2 cellular contexts compared by ENCODE assay signal in genomic region chr1:26327956-26328362, GRCh38.
A peak's percentile ranks its signal among the peaks of the same experiment; 100 is the strongest.
TF ChIP-seq lines count a peak whose summit lies in the region.

No MANE protein-coding gene starts in this region.

TF ChIP-seq in HEK293, 187 proteins besides CTCF, POLR2A, EP300 and RAD21 (continues in another document):
- no peak for TF ChIP-seq ZNF341 (tag by site-specific recombination; IDR thresholded peaks at IDR 0.05; ENCODE audit: low read depth)
- no peak for TF ChIP-seq ZNF529 (tag by site-specific recombination; IDR thresholded peaks at IDR 0.05; ENCODE audit: insufficient replicate concordance)
- no peak for TF ChIP-seq FEZF1 (tag by site-specific recombination; IDR thresholded peaks at IDR 0.05)
- TF ChIP-seq ZNF292 (tag by site-specific recombination; IDR thresholded peaks at IDR 0.05; ENCODE audit: borderline replicate concordance, low read depth): no peak
- TF ChIP-seq ZNF324 (tag by site-specific recombination; IDR thresholded peaks at IDR 0.05): peak; percentile 45; the same call in 1 of the 2 replicates
- peak; percentile 22; the same call in 1 of the 2 replicates for TF ChIP-seq PATZ1 (tag by site-specific recombination; IDR thresholded peaks at IDR 0.05)
- TF ChIP-seq ZNF692 (tag by site-specific recombination; IDR thresholded peaks at IDR 0.05): peak; percentile 22; the same call in 1 of the 2 replicates
- TF ChIP-seq ZNF600 (tag by site-specific recombination; IDR thresholded peaks at IDR 0.05): peak; percentile 68
- no peak for TF ChIP-seq ZNF138 (tag by site-specific recombination; IDR thresholded peaks at IDR 0.05; ENCODE audit: borderline replicate concordance)
- no peak for TF ChIP-seq ZNF223 (tag by site-specific recombination; IDR thresholded peaks at IDR 0.05)
- no peak for TF ChIP-seq ZNF148 (tag by site-specific recombination; IDR thresholded peaks at IDR 0.05; ENCODE audit: borderline replicate concordance)
- peak; percentile 63 for TF ChIP-seq ZNF362 (tag by site-specific recombination; IDR thresholded peaks at IDR 0.05)
- no peak for TF ChIP-seq ZNF19 (tag by site-specific recombination; IDR thresholded peaks at IDR 0.05; ENCODE audit: low read depth)
- peak; percentile 70 for TF ChIP-seq ZNF423 (tag by site-specific recombination; IDR thresholded peaks at IDR 0.05)
- TF ChIP-seq SCRT2 (tag by site-specific recombination; IDR thresholded peaks at IDR 0.05): peak; percentile 93
- no peak for TF ChIP-seq ZNF791 (tag by site-specific recombination; IDR thresholded peaks at IDR 0.05)
- TF ChIP-seq YY1 (tag by site-specific recombination; IDR thresholded peaks at IDR 0.05): no peak
- TF ChIP-seq ZNF623 (tag by site-specific recombination; IDR thresholded peaks at IDR 0.05): no peak
- no peak for TF ChIP-seq ZNF626 (tag by site-specific recombination; IDR thresholded peaks at IDR 0.05)
- TF ChIP-seq ZNF521 (tag by site-specific recombination; IDR thresholded peaks at IDR 0.05): no peak
- no peak for TF ChIP-seq ZNF555 (tag by site-specific recombination; conservative IDR thresholded peaks at IDR 0.05)
- no peak for TF ChIP-seq ZNF837 (tag by site-specific recombination; IDR thresholded peaks at IDR 0.05)
- peak; percentile 23; the same call in 1 of the 2 replicates for TF ChIP-seq ZNF660 (tag by site-specific recombination; IDR thresholded peaks at IDR 0.05)
- TF ChIP-seq ZNF114 (tag by site-specific recombination; IDR thresholded peaks at IDR 0.05): no peak
- peak; percentile 57; the same call in 1 of the 2 replicates for TF ChIP-seq ZEB2 (tag by site-specific recombination; IDR thresholded peaks at IDR 0.05)
- 0 out of 2 replicates have a peak, but pooled peaks have one; percentile 26 for TF ChIP-seq SP7 (tag by site-specific recombination; IDR thresholded peaks at IDR 0.05)
- TF ChIP-seq OSR2 (tag by site-specific recombination; IDR thresholded peaks at IDR 0.05): no peak

TF ChIP-seq in GM12878, 131 proteins besides CTCF, POLR2A, EP300 and RAD21:
- TF ChIP-seq HSF1 (IDR thresholded peaks at IDR 0.05; ENCODE audit: low read depth, low read length): no peak
- no peak for TF ChIP-seq HDGF (IDR thresholded peaks at IDR 0.05)
- no peak for TF ChIP-seq HCFC1 (IDR thresholded peaks at IDR 0.05; ENCODE audit: low read length)
- no peak for TF ChIP-seq SREBF2 (IDR thresholded peaks at IDR 0.05; ENCODE audit: low read length)
- no peak for TF ChIP-seq JUNB (IDR thresholded peaks at IDR 0.05)
- no peak for TF ChIP-seq IKZF2 (IDR thresholded peaks at IDR 0.05)
- TF ChIP-seq HDAC2 (IDR thresholded peaks at IDR 0.05): no peak
- no peak for TF ChIP-seq ZBTB11 (CRISPR knock-in tag; IDR thresholded peaks at IDR 0.05)
- TF ChIP-seq POLR2AphosphoS2 (IDR thresholded peaks at IDR 0.05; ENCODE audit: low read depth, low read length): no peak
- TF ChIP-seq ATF7 (IDR thresholded peaks at IDR 0.05; ENCODE audit: low read depth): no peak
- no peak for TF ChIP-seq NFXL1 (IDR thresholded peaks at IDR 0.05; ENCODE audit: borderline replicate concordance)
TF ChIP-seq in GM12878: peak in this region for 0.
